ENCODE assay signal across 1 cellular context in the genomic region with DNA sequence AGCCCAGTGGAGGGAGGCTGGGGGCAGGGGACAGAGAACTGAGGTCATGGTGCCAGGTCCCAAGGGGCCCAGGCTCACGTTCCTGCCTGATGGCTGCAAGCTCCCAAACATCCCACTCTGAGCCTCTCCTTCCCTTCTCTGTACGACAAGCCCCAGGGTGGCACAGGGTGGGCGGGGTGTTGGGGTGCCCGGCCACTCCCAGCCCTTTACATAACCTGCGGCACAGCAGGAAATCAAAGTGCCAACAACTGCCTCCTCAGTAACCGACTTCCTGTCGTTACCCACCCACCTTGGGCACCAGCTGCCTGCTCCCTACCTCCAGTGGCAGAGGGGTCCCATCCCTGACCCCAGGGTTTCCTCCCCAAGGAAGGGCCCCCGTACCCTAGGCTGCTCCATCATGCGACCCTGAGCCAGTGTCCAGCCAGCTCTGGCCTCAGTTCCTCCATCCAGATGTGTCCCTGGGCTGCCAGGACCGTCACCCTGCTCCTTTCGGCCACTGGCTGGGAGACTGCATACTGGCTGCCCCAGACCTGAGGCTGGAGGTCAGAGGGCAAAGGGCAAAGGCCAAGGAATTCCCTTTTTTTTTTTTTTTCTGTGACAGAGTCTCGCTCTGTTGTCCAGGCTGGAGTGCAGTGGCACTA.
TF ChIP-seq lines count a peak whose summit lies in the region.

No MANE protein-coding gene starts in this region.

TF ChIP-seq in GM23338, 12 proteins besides CTCF, POLR2A, EP300 and RAD21 (continued from another document):
- TF ChIP-seq, protein P1, sequence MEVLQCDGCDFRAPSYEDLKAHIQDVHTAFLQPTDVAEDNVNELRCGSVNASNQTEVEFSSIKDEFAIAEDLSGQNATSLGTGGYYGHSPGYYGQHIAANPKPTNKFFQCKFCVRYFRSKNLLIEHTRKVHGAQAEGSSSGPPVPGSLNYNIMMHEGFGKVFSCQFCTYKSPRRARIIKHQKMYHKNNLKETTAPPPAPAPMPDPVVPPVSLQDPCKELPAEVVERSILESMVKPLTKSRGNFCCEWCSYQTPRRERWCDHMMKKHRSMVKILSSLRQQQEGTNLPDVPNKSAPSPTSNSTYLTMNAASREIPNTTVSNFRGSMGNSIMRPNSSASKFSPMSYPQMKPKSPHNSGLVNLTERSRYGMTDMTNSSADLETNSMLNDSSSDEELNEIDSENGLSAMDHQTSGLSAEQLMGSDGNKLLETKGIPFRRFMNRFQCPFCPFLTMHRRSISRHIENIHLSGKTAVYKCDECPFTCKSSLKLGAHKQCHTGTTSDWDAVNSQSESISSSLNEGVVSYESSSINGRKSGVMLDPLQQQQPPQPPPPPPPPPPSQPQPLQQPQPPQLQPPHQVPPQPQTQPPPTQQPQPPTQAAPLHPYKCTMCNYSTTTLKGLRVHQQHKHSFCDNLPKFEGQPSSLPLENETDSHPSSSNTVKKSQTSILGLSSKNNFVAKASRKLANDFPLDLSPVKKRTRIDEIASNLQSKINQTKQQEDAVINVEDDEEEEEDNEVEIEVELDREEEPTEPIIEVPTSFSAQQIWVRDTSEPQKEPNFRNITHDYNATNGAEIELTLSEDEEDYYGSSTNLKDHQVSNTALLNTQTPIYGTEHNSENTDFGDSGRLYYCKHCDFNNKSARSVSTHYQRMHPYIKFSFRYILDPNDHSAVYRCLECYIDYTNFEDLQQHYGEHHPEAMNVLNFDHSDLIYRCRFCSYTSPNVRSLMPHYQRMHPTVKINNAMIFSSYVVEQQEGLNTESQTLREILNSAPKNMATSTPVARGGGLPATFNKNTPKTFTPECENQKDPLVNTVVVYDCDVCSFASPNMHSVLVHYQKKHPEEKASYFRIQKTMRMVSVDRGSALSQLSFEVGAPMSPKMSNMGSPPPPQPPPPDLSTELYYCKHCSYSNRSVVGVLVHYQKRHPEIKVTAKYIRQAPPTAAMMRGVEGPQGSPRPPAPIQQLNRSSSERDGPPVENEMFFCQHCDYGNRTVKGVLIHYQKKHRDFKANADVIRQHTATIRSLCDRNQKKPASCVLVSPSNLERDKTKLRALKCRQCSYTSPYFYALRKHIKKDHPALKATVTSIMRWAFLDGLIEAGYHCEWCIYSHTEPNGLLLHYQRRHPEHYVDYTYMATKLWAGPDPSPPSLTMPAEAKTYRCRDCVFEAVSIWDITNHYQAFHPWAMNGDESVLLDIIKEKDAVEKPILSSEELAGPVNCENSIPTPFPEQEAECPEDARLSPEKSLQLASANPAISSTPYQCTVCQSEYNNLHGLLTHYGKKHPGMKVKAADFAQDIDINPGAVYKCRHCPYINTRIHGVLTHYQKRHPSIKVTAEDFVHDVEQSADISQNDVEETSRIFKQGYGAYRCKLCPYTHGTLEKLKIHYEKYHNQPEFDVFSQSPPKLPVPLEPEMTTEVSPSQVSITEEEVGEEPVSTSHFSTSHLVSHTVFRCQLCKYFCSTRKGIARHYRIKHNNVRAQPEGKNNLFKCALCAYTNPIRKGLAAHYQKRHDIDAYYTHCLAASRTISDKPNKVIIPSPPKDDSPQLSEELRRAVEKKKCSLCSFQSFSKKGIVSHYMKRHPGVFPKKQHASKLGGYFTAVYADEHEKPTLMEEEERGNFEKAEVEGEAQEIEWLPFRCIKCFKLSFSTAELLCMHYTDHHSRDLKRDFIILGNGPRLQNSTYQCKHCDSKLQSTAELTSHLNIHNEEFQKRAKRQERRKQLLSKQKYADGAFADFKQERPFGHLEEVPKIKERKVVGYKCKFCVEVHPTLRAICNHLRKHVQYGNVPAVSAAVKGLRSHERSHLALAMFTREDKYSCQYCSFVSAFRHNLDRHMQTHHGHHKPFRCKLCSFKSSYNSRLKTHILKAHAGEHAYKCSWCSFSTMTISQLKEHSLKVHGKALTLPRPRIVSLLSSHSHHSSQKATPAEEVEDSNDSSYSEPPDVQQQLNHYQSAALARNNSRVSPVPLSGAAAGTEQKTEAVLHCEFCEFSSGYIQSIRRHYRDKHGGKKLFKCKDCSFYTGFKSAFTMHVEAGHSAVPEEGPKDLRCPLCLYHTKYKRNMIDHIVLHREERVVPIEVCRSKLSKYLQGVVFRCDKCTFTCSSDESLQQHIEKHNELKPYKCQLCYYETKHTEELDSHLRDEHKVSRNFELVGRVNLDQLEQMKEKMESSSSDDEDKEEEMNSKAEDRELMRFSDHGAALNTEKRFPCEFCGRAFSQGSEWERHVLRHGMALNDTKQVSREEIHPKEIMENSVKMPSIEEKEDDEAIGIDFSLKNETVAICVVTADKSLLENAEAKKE (CRISPR knock-in tag; IDR thresholded peaks at IDR 0.05), result no peak
- TF ChIP-seq EZH2 (IDR thresholded peaks at IDR 0.05; ENCODE audit: low read depth, unreplicated experiment) (no peak), ZNF331 (CRISPR knock-in tag; IDR thresholded peaks at IDR 0.05; ENCODE audit: low read depth) (no peak), EZH2phosphoT487 (IDR thresholded peaks at IDR 0.05; ENCODE audit: unreplicated experiment) (no peak), ZNF114 (CRISPR knock-in tag; IDR thresholded peaks at IDR 0.05) (no peak), JUNB (IDR thresholded peaks at IDR 0.05; ENCODE audit: unreplicated experiment) (no peak), STAT1 (IDR thresholded peaks at IDR 0.05; ENCODE audit: unreplicated experiment) (no peak)
